ENCODE assay signal across 20 cellular contexts in genomic region chr9:87275039-87275725, GRCh38.
"Had no signal": no experiment of that assay in that cellular context is flagged by ENCODE, and none has a peak within 500 bp of the region (broad histone marks: within the 10 kb centered on the region; RNA-seq: fewer than 3 reads in every experiment).

No MANE protein-coding gene starts in this region.

- H3K4me1 Mint-ChIP-seq: WTC11 had no signal

- H3K9me3 ChIP-seq: left lung, mucosa of descending colon, psoas muscle, sigmoid colon, stomach, thoracic aorta, upper lobe of right lung had no signal

- H3K36me3 Mint-ChIP-seq: activated naive CD8-positive, alpha-beta T cell; WTC11 had no signal

- ATAC-seq: activated CD8-positive, alpha-beta T cell treated with anti-CD3 and anti-CD28 coated beads for 36 hours; activated T-cell treated with anti-CD3 and anti-CD28 coated beads, Interleukin-2, amount 50 U/mL, for 4 hours; left lung; mucosa of descending colon; psoas muscle; upper lobe of right lung; WTC11 had no signal

- H3K27ac ChIP-seq: left lung, psoas muscle, sigmoid colon, stomach, thoracic aorta, upper lobe of right lung had no signal

- DNase-seq: activated CD4-positive, alpha-beta T cell treated with anti-CD3 and anti-CD28 coated beads for 48 hours; activated CD8-positive, alpha-beta T cell treated with anti-CD3 and anti-CD28 coated beads for 36 hours; activated effector memory CD4-positive, alpha-beta T cell treated with anti-CD3 and anti-CD28 coated beads, Interleukin-2, amount 50 U/mL, for 16 hours; activated T-cell treated with anti-CD3 and anti-CD28 coated beads, Interleukin-2, amount 50 U/mL, for 4 hours; anterior cingulate cortex; erythroblast; left lung; mammary epithelial cell; mucosa of descending colon; psoas muscle; sigmoid colon; stimulated activated CD4-positive, alpha-beta T cell treated with anti-CD3 and anti-CD28 coated beads, Interleukin-12 subunit alpha, Interleukin-12 subunit beta, amount 100 ng/mL, for 4 hours; stimulated activated CD4-positive, alpha-beta T cell treated with anti-CD3 and anti-CD28 coated beads, Interleukin-2, amount 100 ng/mL, for 24 hours; stomach; T-helper 2 cell; upper lobe of right lung had no signal

- H3K27me3 ChIP-seq: left lung, sigmoid colon, stomach, upper lobe of right lung had no signal

- H3K27me3 Mint-ChIP-seq: activated naive CD8-positive, alpha-beta T cell had no signal

- H3K4me1 ChIP-seq: left lung, psoas muscle had no signal

- H3K4me3 Mint-ChIP-seq: activated CD8-positive, alpha-beta T cell treated with anti-CD3 and anti-CD28 coated beads for 36 hours; activated naive CD8-positive, alpha-beta T cell; activated T-cell treated with anti-CD3 and anti-CD28 coated beads, Interleukin-2, amount 50 U/mL, for 4 hours; nephron; WTC11 had no signal

- H3K27ac Mint-ChIP-seq: activated CD8-positive, alpha-beta T cell treated with anti-CD3 and anti-CD28 coated beads for 36 hours; activated naive CD8-positive, alpha-beta T cell; nephron; WTC11 had no signal

- H3K4me3 ChIP-seq: left lung, mucosa of descending colon, psoas muscle, sigmoid colon, stomach, thoracic aorta, upper lobe of right lung had no signal

- H3K9me3 Mint-ChIP-seq: activated CD8-positive, alpha-beta T cell treated with anti-CD3 and anti-CD28 coated beads for 36 hours; activated T-cell treated with anti-CD3 and anti-CD28 coated beads, Interleukin-2, amount 50 U/mL, for 4 hours; nephron; WTC11 had no signal

- H3K36me3 ChIP-seq: left lung, sigmoid colon, stomach, thoracic aorta, upper lobe of right lung had no signal
